8 cellular contexts compared by ENCODE assay signal in the genomic region with DNA sequence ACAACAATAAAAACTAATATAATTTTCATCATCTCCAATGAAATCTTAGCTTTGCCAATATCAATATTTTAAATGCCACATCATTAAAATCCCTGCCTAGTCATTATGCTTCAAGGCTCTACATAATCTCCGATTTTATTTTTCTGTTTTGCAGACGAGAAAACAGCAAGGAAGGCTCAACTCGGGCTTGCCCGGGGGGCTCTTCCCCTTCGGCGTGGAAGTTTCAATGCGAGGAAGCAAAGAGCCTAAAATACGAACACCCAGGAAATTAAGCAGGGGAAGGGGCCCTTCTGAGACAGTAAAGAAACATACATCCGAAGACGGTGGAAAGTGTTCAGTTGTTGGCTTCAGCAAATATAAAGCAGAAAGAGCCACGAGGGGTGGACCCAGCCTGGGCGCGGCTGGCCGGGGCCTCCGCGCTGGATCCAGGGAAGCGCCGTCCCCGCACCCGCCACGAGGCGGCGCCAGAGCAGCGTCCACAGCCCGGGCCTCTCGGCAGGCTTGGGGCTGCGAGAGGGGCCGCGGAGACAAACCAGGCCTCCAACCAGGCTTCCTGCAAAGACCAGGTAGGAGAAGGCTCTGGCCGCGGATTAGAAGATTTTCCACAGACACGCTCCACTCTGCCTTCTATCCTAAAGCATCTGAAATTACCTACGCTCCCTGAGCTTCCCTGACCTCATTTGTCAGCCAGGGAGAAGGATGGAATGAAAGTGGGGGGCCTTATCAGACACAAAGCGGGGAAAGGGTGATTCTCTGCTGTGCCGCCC.
DNase-seq lines count a peak whose midpoint lies in the region; ATAC-seq and TF ChIP-seq lines count a peak whose summit lies in the region.

No MANE protein-coding gene starts in this region.

- H3K4me3 ChIP-seq in epithelial cell of proximal tubule (ENCODE audit: low read depth, low read length) = peak overlapping the region; percentile 3

- TF ChIP-seq CTCF in epithelial cell of proximal tubule (conservative IDR thresholded peaks at IDR 0.05; ENCODE audit: low read depth, low read length) = peak; percentile 91

- DNase-seq in COR-L47 (lab: John Stamatoyannopoulos, UW) = peak; percentile 67
- peak; percentile 22 for DNase-seq in NCI-H2171 (lab: John Stamatoyannopoulos, UW)
- DNase-seq in activated CD8-positive, alpha-beta memory T cell treated with anti-CD3 and anti-CD28 coated beads, Interleukin-2, amount 50 U/mL, for 24 hours (ENCODE audit: extremely low read depth) = peak; percentile 3
- DNase-seq in epithelial cell of proximal tubule (ENCODE audit: low read depth) = no peak
- peak; percentile 37 for DNase-seq in myocyte (ENCODE audit: low read depth)
- DNase-seq in stimulated activated naive CD4-positive, alpha-beta T cell treated with Interleukin-2 at 50 U/mL for 16 hours (lab: John Stamatoyannopoulos, UW) = peak; percentile 11

- ATAC-seq in GM21737 (IDR thresholded peaks at IDR 0.05; ENCODE audit: unreplicated experiment) (peak; percentile 68), GM19455 (IDR thresholded peaks at IDR 0.05; ENCODE audit: unreplicated experiment) (no peak)
